8 cellular contexts compared by ENCODE assay signal in the genomic region with DNA sequence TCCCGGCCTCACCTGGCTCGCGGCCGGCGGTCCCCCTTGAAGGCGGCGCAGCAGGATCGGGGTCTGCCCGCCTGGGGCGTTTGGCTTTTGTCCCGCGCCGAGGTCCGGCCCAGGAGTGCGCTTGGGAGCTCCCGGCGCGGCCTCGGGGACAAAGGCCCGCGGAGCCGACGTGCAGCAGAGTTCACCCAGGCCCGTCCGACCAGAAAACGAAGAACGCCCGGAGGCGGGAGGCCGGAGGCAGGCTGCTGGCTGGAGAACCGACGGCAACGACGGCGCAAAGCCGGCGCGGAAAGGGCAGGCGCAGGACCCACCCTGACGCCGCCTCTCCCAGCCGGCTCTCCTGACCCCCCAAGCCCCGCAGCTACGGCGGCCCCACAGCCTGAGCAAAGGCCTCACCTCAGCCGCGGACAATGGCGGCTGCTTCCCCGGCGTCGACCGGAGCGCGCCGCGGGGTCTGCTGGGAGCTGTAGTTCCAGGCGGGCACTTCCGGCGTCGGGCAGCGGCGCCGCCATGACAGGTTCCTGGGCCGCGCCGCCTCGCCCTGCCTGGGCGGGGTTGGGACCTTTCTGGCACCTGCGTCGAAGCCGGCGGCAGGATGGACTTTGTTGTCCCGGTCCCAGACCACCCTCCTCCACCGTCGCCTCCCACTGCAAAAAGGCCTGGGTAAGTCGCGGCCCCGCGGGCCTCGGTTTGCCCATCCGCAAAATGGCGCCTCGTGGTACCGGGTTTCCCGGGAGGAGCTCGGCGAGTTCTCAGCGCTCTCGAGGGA. TPM values are rescaled to one million over a fixed set of nuclear protein-coding genes. Genes with fewer than 3 reads are reported as not detected.
DNase-seq lines count a peak whose midpoint lies in the region; ATAC-seq and TF ChIP-seq lines count a peak whose summit lies in the region.

A gene (minus strand): TSS at position 437 of the 769 bp plus-strand sequence. CDS start 1,501 bp downstream, outside the sequence.

- peak within 1 kb of the TSS; percentile 81 for H3K4me3 Mint-ChIP-seq in activated CD8-positive, alpha-beta T cell treated with anti-CD3 and anti-CD28 coated beads, Interleukin-2, amount 10 ng/mL, durations not matched to agents 7 days and 5 days

- CTCF ChIA-PET in activated CD8-positive, alpha-beta T cell treated with anti-CD3 and anti-CD28 coated beads, Interleukin-2, amount 10 ng/mL, durations not matched to agents 7 days and 5 days (lab: Charles Lee), result interaction anchor here (0.8 to 1.6 kb wide), 4 partner anchors 153 to 325 kb away, joined by 3 to 5 read pairs (median 3); a partner anchor contains a TSS

- peak within 1 kb of the TSS; percentile 86 for H3K4me3 ChIP-seq in AG10803 (ENCODE audit: low read length)

- TF ChIP-seq CTCF in AG10803 (conservative IDR thresholded peaks at IDR 0.05; ENCODE audit: low read length), result no peak

- peaks cover 91% of the 10 kb centered on the region for H3K36me3 Mint-ChIP-seq in activated CD8-positive, alpha-beta T cell treated with anti-CD3 and anti-CD28 coated beads, Interleukin-2, amount 10 ng/mL, durations not matched to agents 7 days and 5 days (ENCODE audit: low read depth)

- peaks cover 30% of the 10 kb centered on the region for H3K4me1 Mint-ChIP-seq in activated CD8-positive, alpha-beta T cell treated with anti-CD3 and anti-CD28 coated beads, Interleukin-2, amount 10 ng/mL, durations not matched to agents 7 days and 5 days (ENCODE audit: low read depth)

- H3K27me3 Mint-ChIP-seq in activated CD8-positive, alpha-beta T cell treated with anti-CD3 and anti-CD28 coated beads, Interleukin-2, amount 10 ng/mL, durations not matched to agents 7 days and 5 days (ENCODE audit: low read depth), result no peaks in the 10 kb centered on the region

- ATAC-seq in GM19025 (IDR thresholded peaks at IDR 0.05; ENCODE audit: low read depth, unreplicated experiment) (peak; percentile 97), HG03280 (IDR thresholded peaks at IDR 0.05; ENCODE audit: unreplicated experiment) (peak; percentile 90)
- peak; percentile 97 for ATAC-seq in activated CD8-positive, alpha-beta T cell treated with anti-CD3 and anti-CD28 coated beads, Interleukin-2, amount 10 ng/mL, durations not matched to agents 7 days and 5 days

- DNase-seq in AG10803 (ENCODE audit: low read depth) (peak; percentile 88), NCI-H526 (lab: John Stamatoyannopoulos, UW) (peak; percentile 66 to 90), lung microvascular endothelial cell (ENCODE audit: low read depth in 2 of 2) (peak; percentile 93 to 94)
- DNase-seq in activated CD8-positive, alpha-beta T cell treated with anti-CD3 and anti-CD28 coated beads, Interleukin-2, amount 10 ng/mL, durations not matched to agents 7 days and 5 days, result peak; percentile 88
- DNase-seq in effector CD4-positive, alpha-beta T cell, result peak; percentile 74
- peak; percentile 69 to 80 (median 72) for DNase-seq in stimulated activated CD4-positive, alpha-beta T cell treated with anti-CD3 and anti-CD28 coated beads, TNF-alpha, amount 100 ng/mL, for 24 hours (ENCODE audit: low read depth in 3 of 3)

- peaks cover 67% of the 10 kb centered on the region for H3K9me3 Mint-ChIP-seq in activated CD8-positive, alpha-beta T cell treated with anti-CD3 and anti-CD28 coated beads, Interleukin-2, amount 10 ng/mL, durations not matched to agents 7 days and 5 days (ENCODE audit: insufficient read depth)

- POLR2A ChIA-PET in activated CD8-positive, alpha-beta T cell treated with anti-CD3 and anti-CD28 coated beads, Interleukin-2, amount 10 ng/mL, durations not matched to agents 7 days and 5 days (lab: Charles Lee), result interaction anchor here (0.7 to 1.9 kb wide), 12 partner anchors 14 to 566 kb away, joined by 3 to 11 read pairs (median 3); a partner anchor contains a TSS

- H3K27ac Mint-ChIP-seq in activated CD8-positive, alpha-beta T cell treated with anti-CD3 and anti-CD28 coated beads, Interleukin-2, amount 10 ng/mL, durations not matched to agents 7 days and 5 days, result peak within 1 kb of the TSS; percentile 87

RNA-seq across cellular contexts. Expression of the gene that starts here (rescaled TPM):
- total RNA-seq in activated CD8-positive, alpha-beta T cell treated with anti-CD3 and anti-CD28 coated beads, Interleukin-2, amount 10 ng/mL, durations not matched to agents 7 days and 5 days, result 10 to 100 TPM; 13.6 to 14.4 TPM
- 5.2 and 8.7 TPM in 2 replicates for total RNA-seq in lung microvascular endothelial cell

Comparison
In these comparisons a context has a peak if more than half of its experiments do, and no peak if none do; other contexts are left out.
1. Peak in every context shown above with its lines: DNase-seq, ATAC-seq and H3K4me3 ChIP-seq.